In the genomic region with DNA sequence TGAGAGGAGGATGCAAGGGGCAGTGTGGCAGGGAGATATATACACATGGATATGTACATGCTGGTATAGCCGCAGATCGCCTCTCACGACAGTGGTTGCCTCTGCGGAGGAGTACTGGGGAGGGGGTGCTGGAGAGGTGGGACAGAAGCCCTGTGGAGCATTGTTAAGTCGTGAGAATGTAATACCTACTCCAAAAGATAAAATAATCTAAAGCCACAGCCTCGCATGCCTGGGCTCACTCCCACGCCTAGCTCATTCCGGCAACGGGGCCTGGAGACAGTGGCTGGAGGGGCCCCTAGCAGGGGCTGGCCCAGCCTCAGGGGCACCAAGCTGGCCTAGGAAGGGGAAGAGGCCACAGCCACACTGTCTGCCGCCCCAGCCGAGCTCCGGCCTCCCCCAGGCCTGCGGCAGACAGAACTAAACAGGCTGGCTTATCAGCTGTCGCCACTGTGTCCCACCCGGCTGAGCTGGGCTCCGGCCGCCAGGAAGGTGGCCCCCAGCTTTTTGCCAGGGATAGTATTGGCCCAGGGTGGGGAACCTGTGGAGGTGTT, we compare ENCODE assay signal across 13 cellular contexts.
DNase-seq lines count a peak whose midpoint lies in the region; ATAC-seq and TF ChIP-seq lines count a peak whose summit lies in the region.
"Had no signal": no experiment of that assay in that cellular context is flagged by ENCODE, and none has a peak within 500 bp of the region (broad histone marks: within the 10 kb centered on the region; RNA-seq: fewer than 3 reads in every experiment).

No MANE protein-coding gene starts in this region.

- 75% methylated on average over 9 of the region's 17 CpGs for WGBS in SK-N-SH (ENCODE audit: low lambda C conversion rate)
- WGBS in mesenchymal stem cell = 47% methylated on average over 15 of the region's 17 CpGs

- peak overlapping the region; percentile 58 to 76 for H3K18ac ChIP-seq in mesenchymal stem cell (ENCODE audit: low read depth in 1 of 2, low read length in 2 of 2)

- no peaks in the 10 kb centered on the region for H4K20me1 ChIP-seq in SK-N-SH (ENCODE audit: insufficient read depth)

- no peak for TF ChIP-seq EP300 in SK-N-SH (IDR thresholded peaks at IDR 0.05; ENCODE audit: borderline replicate concordance in 1 of 2, low read depth in 1 of 2, low read length in 1 of 2)

- H3K36me3 ChIP-seq in SK-N-SH (replicated peaks in 1 of 2; ENCODE audit: control insufficient read depth in 1 of 2, insufficient read depth in 2 of 2, low read length in 1 of 2) (no peaks in the 10 kb centered on the region), mesenchymal stem cell (ENCODE audit: control insufficient read depth in 1 of 2, insufficient read depth in 2 of 2, low read depth in 1 of 2, low read length in 2 of 2) (no peaks in the 10 kb centered on the region)
- H3K36me3 ChIP-seq: thoracic aorta had no signal

- no peak overlapping the region for H2BK5ac ChIP-seq in mesenchymal stem cell (ENCODE audit: low read depth, low read length, poor library complexity, severe bottlenecking)

- POLR2A ChIA-PET in SK-N-SH (lab: Yijun Ruan, JAX) = interaction anchor here (1.0 to 1.4 kb wide), 2 partner anchors 12 to 16 kb away, joined by 3 to 4 read pairs; no protein-coding TSS in a partner anchor

- H3K27ac ChIP-seq in SK-N-SH (ENCODE audit: low read depth in 2 of 2, low read length in 1 of 2) = peak overlapping the region in 1 of 2 experiments; percentile 94; a peak in 2 of 4 replicates
- H3K27ac ChIP-seq in mesenchymal stem cell (ENCODE audit: low read length, poor library complexity, severe bottlenecking) = no peak overlapping the region
- H3K27ac ChIP-seq: thoracic aorta had no signal

- H3K9ac ChIP-seq in SK-N-SH = no peak overlapping the region
- no peak overlapping the region for H3K9ac ChIP-seq in mesenchymal stem cell (ENCODE audit: low read length)

- H3K4me2 ChIP-seq in SK-N-SH (no peak overlapping the region), mesenchymal stem cell (ENCODE audit: low read length, poor library complexity, severe bottlenecking) (no peak overlapping the region)

- H3K4me3 ChIP-seq in SK-N-SH (ENCODE audit: low read depth in 2 of 2, low read length in 1 of 2) (no peak overlapping the region), mesenchymal stem cell (ENCODE audit: insufficient read depth in 1 of 2, low read depth in 1 of 2, low read length in 2 of 2) (no peak overlapping the region)
- H3K4me3 ChIP-seq: thoracic aorta had no signal

- H2AFZ ChIP-seq in SK-N-SH (ENCODE audit: low read depth) = no peak overlapping the region
- peak overlapping the region; percentile 32 for H2AFZ ChIP-seq in mesenchymal stem cell (ENCODE audit: low read depth, low read length)

- H3K4me1 ChIP-seq in SK-N-SH (ENCODE audit: control insufficient read depth in 1 of 2, insufficient read depth in 2 of 2, low read depth in 1 of 2, low read length in 1 of 2) (peaks cover 0 to 41% of the 10 kb centered on the region in 2 experiments; a peak in 2 of 4 replicates), mesenchymal stem cell (ENCODE audit: control insufficient read depth, insufficient read depth, low read depth, low read length) (peaks cover 8% of the 10 kb centered on the region)

- H4K8ac ChIP-seq in mesenchymal stem cell (ENCODE audit: low read length) = peak overlapping the region; percentile 85

- TF ChIP-seq CTCF in SK-N-SH (IDR thresholded peaks at IDR 0.05) = no peak

- peak overlapping the region in 1 of 2 experiments; percentile 84 for H3K14ac ChIP-seq in mesenchymal stem cell (ENCODE audit: low read length in 2 of 2)

- H4K91ac ChIP-seq in mesenchymal stem cell (ENCODE audit: low read length) = peak overlapping the region; percentile 78

- CTCF ChIA-PET in SK-N-SH (lab: Yijun Ruan, JAX) = interaction anchor here (0.8 to 3.1 kb wide), 8 partner anchors 9 to 220 kb away, joined by 3 to 18 read pairs (median 4); no protein-coding TSS in a partner anchor

- ATAC-seq in GM21381 (IDR thresholded peaks at IDR 0.05; ENCODE audit: unreplicated experiment) (no peak), HG03196 (IDR thresholded peaks at IDR 0.05; ENCODE audit: unreplicated experiment) (no peak), GM21423 (IDR thresholded peaks at IDR 0.05; ENCODE audit: unreplicated experiment) (no peak)

- no peaks in the 10 kb centered on the region for H3K27me3 ChIP-seq in SK-N-SH (ENCODE audit: insufficient read depth)
- peaks cover 5 to 16% of the 10 kb centered on the region in 2 experiments for H3K27me3 ChIP-seq in mesenchymal stem cell (ENCODE audit: control insufficient read depth in 1 of 2, insufficient read depth in 1 of 2, low read length in 2 of 2)

- no peaks in the 10 kb centered on the region for H3K9me2 ChIP-seq in SK-N-SH

- H2BK12ac ChIP-seq in mesenchymal stem cell (ENCODE audit: low read length in 2 of 2) = peak overlapping the region in 1 of 2 experiments; percentile 77

- H2BK120ac ChIP-seq in mesenchymal stem cell (ENCODE audit: low read depth, low read length) = peak overlapping the region; percentile 39

- H2BK15ac ChIP-seq in mesenchymal stem cell (ENCODE audit: low read depth, poor library complexity, severe bottlenecking) = peak overlapping the region; percentile 87

- peak overlapping the region in 1 of 2 experiments; percentile 44 for H3K4ac ChIP-seq in mesenchymal stem cell (ENCODE audit: low read depth in 1 of 2, low read length in 2 of 2)

- no peaks in the 10 kb centered on the region for H3K79me2 ChIP-seq in SK-N-SH (ENCODE audit: insufficient read depth)

- H3K9me3 ChIP-seq in SK-N-SH = no peaks in the 10 kb centered on the region
- H3K9me3 ChIP-seq in mesenchymal stem cell (ENCODE audit: control insufficient read depth, low read length) = no peaks in the 10 kb centered on the region
- H3K9me3 ChIP-seq: thoracic aorta had no signal

- no peaks in the 10 kb centered on the region for H3F3A ChIP-seq in SK-N-SH (replicated peaks; ENCODE audit: insufficient read depth)

- TF ChIP-seq POLR2A in erythroblast (IDR thresholded peaks at IDR 0.05; ENCODE audit: low read length) = peak; percentile 40

- TF ChIP-seq RAD21 in SK-N-SH (IDR thresholded peaks at IDR 0.05; ENCODE audit: low read length) = no peak

- DNase-seq in GDM1 (lab: John Stamatoyannopoulos, UW) (peak; percentile 87), SK-N-SH (peak; percentile 76), erythroblast (lab: John Stamatoyannopoulos, UW) (peak; percentile 81 to 90), mesenchymal stem cell (no peak)
- no peak for DNase-seq in stimulated activated CD4-positive, alpha-beta T cell treated with anti-CD3 and anti-CD28 coated beads, Interleukin-1b, Interleukin-23, amount 100 ng/mL, for 48 hours
- DNase-seq: activated CD4-positive, CD25-positive, alpha-beta regulatory T cell treated with anti-CD3 and anti-CD28 coated beads, Interleukin-2, amount 50 U/mL, for 72 hours; COR-L47; NCI-H187 treated with DMSO at 0.1 percent for 48 hours; NCI-H510A had no signal

- peak overlapping the region in 1 of 2 experiments; percentile 29 for H3K23ac ChIP-seq in mesenchymal stem cell (ENCODE audit: low read length in 2 of 2)

- no peak overlapping the region for H2AK5ac ChIP-seq in mesenchymal stem cell (ENCODE audit: low read length, severe bottlenecking)

- H3K79me1 ChIP-seq in mesenchymal stem cell (replicated peaks; ENCODE audit: low read length, poor library complexity, severe bottlenecking) = no peaks in the 10 kb centered on the region

TF ChIP-seq in SK-N-SH, 30 proteins besides CTCF, POLR2A, EP300 and RAD21:
- TF ChIP-seq GATA2 (CRISPR knock-in tag; IDR thresholded peaks at IDR 0.05) (peak; percentile 52; the same call in 1 of the 2 replicates), RFX5 (IDR thresholded peaks at IDR 0.05; ENCODE audit: low read length) (no peak), GABPA (IDR thresholded peaks at IDR 0.05; ENCODE audit: low read depth) (no peak)

Comparison
In these comparisons a context has a peak if more than half of its experiments do, and no peak if none do; other contexts are left out.
1. DNase-seq: peak in GDM1 (single experiment), SK-N-SH (single experiment) and erythroblast (2 of 2); none in mesenchymal stem cell (single experiment) and stimulated activated CD4-positive, alpha-beta T cell treated with anti-CD3 and anti-CD28 coated beads, Interleukin-1b, Interleukin-23, amount 100 ng/mL, for 48 hours (single experiment).